Comparison of ENCODE assay signal across 8 cellular contexts in genomic region chr2:222903234-222904220, GRCh38. TPM values are rescaled to one million over a fixed set of nuclear protein-coding genes. Genes with fewer than 3 reads are reported as not detected.
DNase-seq lines count a peak whose midpoint lies in the region; ATAC-seq and TF ChIP-seq lines count a peak whose summit lies in the region.

No MANE protein-coding gene starts in this region.

- no TSS peak for BruUV-seq in IMR-90 (replicated peaks; lab: Mats Ljungman, UMichigan)

- H2AFZ ChIP-seq in IMR-90 (replicated peaks; ENCODE audit: low read length, poor library complexity), result no peak overlapping the region

- H3K36me3 ChIP-seq in IMR-90 (ENCODE audit: control insufficient read depth, insufficient read depth, low read length) (peaks cover 6% of the 10 kb centered on the region; the same call in 1 of the 2 replicates), aorta (ENCODE audit: control insufficient read depth in 1 of 2, insufficient read depth in 2 of 2, low read length in 1 of 2) (peaks cover 0 to 2% of the 10 kb centered on the region in 2 donors)

- in situ Hi-C loops in IMR-90 (cut with MboI; ENCODE audit: low sequenced_read_pairs), result loop anchor here (5.0 kb wide), 1 partner anchor 211 kb away; no protein-coding TSS in a partner anchor

- H3K27me3 Mint-ChIP-seq in memory B cell, result no peaks in the 10 kb centered on the region

- ATAC-seq in GM21529 (IDR thresholded peaks at IDR 0.05; ENCODE audit: unreplicated experiment) (peak; percentile 90), IMR-90 (ENCODE audit: low read depth) (peak; percentile 24; the same call in 1 of the 2 replicates), memory B cell (ENCODE audit: low read depth) (peak; percentile 82), aorta (ENCODE audit: low FRiP score) (peak; percentile 79)

- peak overlapping the region; percentile 20 to 40; a peak in 2 of 4 replicates for H4K8ac ChIP-seq in IMR-90 (ENCODE audit: low read depth in 2 of 2, low read length in 2 of 2)

- H2BK120ac ChIP-seq in IMR-90 (ENCODE audit: low read depth, low read length), result peak overlapping the region; percentile 30; the same call in 1 of the 2 replicates

- H3K27ac Mint-ChIP-seq in memory B cell, result no peak overlapping the region

- H3K9ac ChIP-seq in IMR-90 (ENCODE audit: low read depth, low read length), result peak overlapping the region; percentile 10; the same call in 1 of the 2 replicates

- peak overlapping the region; percentile 56 for H2BK5ac ChIP-seq in IMR-90 (ENCODE audit: low read depth, low read length, poor library complexity, severe bottlenecking)

- peak overlapping the region; percentile 14 for H3K18ac ChIP-seq in IMR-90 (ENCODE audit: low read depth, low read length)

- no peak overlapping the region for H3K4me2 ChIP-seq in IMR-90 (ENCODE audit: low read depth, low read length)

- peak overlapping the region; percentile 55 for H4K5ac ChIP-seq in IMR-90 (ENCODE audit: low read depth, low read length)

- no peak overlapping the region for H2AK9ac ChIP-seq in IMR-90 (replicated peaks; ENCODE audit: low read depth, low read length, poor library complexity)

- peaks cover 25% of the 10 kb centered on the region for H3K9me1 ChIP-seq in IMR-90 (ENCODE audit: insufficient read depth, low read length)

- H3K4me1 ChIP-seq in IMR-90 (ENCODE audit: control insufficient read depth, insufficient read depth, low read length) (peaks cover 36% of the 10 kb centered on the region), aorta (ENCODE audit: control insufficient read depth in 1 of 2, insufficient read depth in 2 of 2, low read length in 2 of 2) (peaks cover 6 to 10% of the 10 kb centered on the region in 2 donors)

- H3K79me1 ChIP-seq in IMR-90 (ENCODE audit: low read depth in 1 of 2, low read length in 2 of 2), result peaks cover 36 to 64% of the 10 kb centered on the region in 2 experiments

- H3K23ac ChIP-seq in IMR-90 (ENCODE audit: low read depth, low read length), result peak overlapping the region; percentile 13

- H3K14ac ChIP-seq in IMR-90 (replicated peaks; ENCODE audit: low read depth, low read length), result 0 out of 2 replicates have a peak overlapping the region, but pooled peaks have one; percentile 21

- H3K4me3 Mint-ChIP-seq in memory B cell, result no peak overlapping the region

- H2AK5ac ChIP-seq in IMR-90 (ENCODE audit: low read depth, low read length), result peak overlapping the region; percentile 73; the same call in 1 of the 2 replicates

- CTCF ChIA-PET in IMR-90 (lab: Yijun Ruan, JAX), result interaction anchor here (0.5 to 2.2 kb wide), 12 partner anchors 12 to 213 kb away, joined by 3 to 18 read pairs (median 5); no protein-coding TSS in a partner anchor

- no peaks in the 10 kb centered on the region for H3K9me3 Mint-ChIP-seq in memory B cell

- intact Hi-C loops in IMR-90 (cut with micrococcal nuclease) (loop anchor here (1.0 to 10.0 kb wide), 5 partner anchors 39 to 849 kb away; no protein-coding TSS in a partner anchor), aorta (cut with DNase I) (loop anchor here (5.0 kb wide), 4 partner anchors 36 to 211 kb away; partner anchors contain the start of gene ACSL3 (in 1 of the 2))

- peaks cover 10% of the 10 kb centered on the region for H3K4me1 Mint-ChIP-seq in memory B cell

- peak overlapping the region; percentile 82; the same call in 1 of the 3 replicates for H2BK15ac ChIP-seq in IMR-90 (ENCODE audit: low read depth, low read length)

- no peak overlapping the region for H3K4me3 ChIP-seq in IMR-90 (ENCODE audit: insufficient read depth, low read depth, low read length)
- no peak overlapping the region for H3K4me3 ChIP-seq in aorta (ENCODE audit: low read length in 2 of 2)

- POLR2A ChIA-PET in IMR-90 (lab: Charles Lee; ENCODE audit: unreplicated experiment), result no interaction called here

- TF ChIP-seq POLR2A in IMR-90 (IDR thresholded peaks at IDR 0.05; ENCODE audit: low read depth, low read length), result no peak

- H2BK20ac ChIP-seq in IMR-90 (ENCODE audit: low read depth, low read length), result peak overlapping the region; percentile 21; the same call in 1 of the 2 replicates

- H3K4ac ChIP-seq in IMR-90 (ENCODE audit: low read depth, low read length), result no peak overlapping the region; the same call in 1 of the 2 replicates

- no CpG with 5 or more reads among the region's 16 CpGs for WGBS in IMR-90 (ENCODE audit: extremely low coverage in 2 of 2, insufficient read length in 1 of 2), 2 experiments
- 86 to 90% methylated on average over 15 to 16 of the region's 16 CpGs for WGBS in aorta, 2 donors

- dilution Hi-C loops in IMR-90 (cut with HindIII; ENCODE audit: low sequenced_read_pairs, unreplicated experiment), result no loop called here

- no peaks in the 10 kb centered on the region for H3K27me3 ChIP-seq in IMR-90 (ENCODE audit: control insufficient read depth, insufficient read depth, low read length)
- no peaks in the 10 kb centered on the region for H3K27me3 ChIP-seq in aorta (ENCODE audit: control insufficient read depth in 1 of 2, insufficient read depth in 2 of 2, low read length in 1 of 2)

- peaks cover 40% of the 10 kb centered on the region for H4K20me1 ChIP-seq in IMR-90 (ENCODE audit: insufficient read depth, low read length)

- peak; percentile 77 for TF ChIP-seq CTCF in IMR-90 (conservative IDR thresholded peaks at IDR 0.05; ENCODE audit: low read depth, low read length)

- peak; percentile 79 for TF ChIP-seq RAD21 in IMR-90 (IDR thresholded peaks at IDR 0.05; ENCODE audit: low read length)

- DNase-seq in activated CD4-positive, alpha-beta T cell treated with anti-CD3 and anti-CD28 coated beads for 24 hours (ENCODE audit: low read depth in 2 of 2), result peak; percentile 3 to 6
- DNase-seq in activated CD4-positive, alpha-beta T cell treated with anti-CD3 and anti-CD28 coated beads for 1 hour, result no peak
- DNase-seq in IMR-90 (peak; percentile 73), SHP77 treated with DMSO at 0.1 percent for 48 hours (lab: John Stamatoyannopoulos, UW) (peak; percentile 32), dermis blood vessel endothelial cell (peak; percentile 77), memory B cell (ENCODE audit: low spot score in 2 of 2) (peak in 1 of 2 donors; percentile 29), aorta (no peak)

- H3K56ac ChIP-seq in IMR-90 (ENCODE audit: extremely low read depth, insufficient read depth, low read length), result no peak overlapping the region

- peak overlapping the region; percentile 53; the same call in 1 of the 2 replicates for H4K91ac ChIP-seq in IMR-90 (ENCODE audit: insufficient read depth, low read depth, low read length)

- H3K27ac ChIP-seq in IMR-90 (ENCODE audit: insufficient read depth, low read length), result peak overlapping the region; percentile 80; the same call in 1 of the 2 replicates
- H3K27ac ChIP-seq in aorta (ENCODE audit: low read depth in 1 of 2, low read length in 2 of 2), result peak overlapping the region in 1 of 2 donors; percentile 71

- H3K9me3 ChIP-seq in IMR-90 (ENCODE audit: control insufficient read depth, insufficient read depth, low read length), result no peaks in the 10 kb centered on the region
- H3K9me3 ChIP-seq in aorta (ENCODE audit: control insufficient read depth, low read length), result no peaks in the 10 kb centered on the region

- peaks cover 13% of the 10 kb centered on the region for H3K36me3 Mint-ChIP-seq in memory B cell

TF ChIP-seq in IMR-90, 13 proteins besides CTCF, POLR2A, EP300 and RAD21:
- TF ChIP-seq CHD1 (IDR thresholded peaks at IDR 0.05; ENCODE audit: low read depth, low read length), result no peak
- TF ChIP-seq ELK1 (IDR thresholded peaks at IDR 0.05; ENCODE audit: borderline replicate concordance, low read depth, low read length), result no peak
- TF ChIP-seq RFX5 (IDR thresholded peaks at IDR 0.05; ENCODE audit: low read depth, low read length), result no peak
- TF ChIP-seq SMC3 (IDR thresholded peaks at IDR 0.05; ENCODE audit: low read depth, low read length), result peak; percentile 66
- no peak for TF ChIP-seq FOS (IDR thresholded peaks at IDR 0.05; ENCODE audit: low read depth, low read length)
- no peak for TF ChIP-seq MXI1 (IDR thresholded peaks at IDR 0.05; ENCODE audit: borderline replicate concordance, low read depth, low read length)
- no peak for TF ChIP-seq RCOR1 (IDR thresholded peaks at IDR 0.05; ENCODE audit: insufficient replicate concordance, low read length)
- no peak for TF ChIP-seq MAZ (IDR thresholded peaks at IDR 0.05; ENCODE audit: borderline replicate concordance, low read depth, low read length)
- no peak for TF ChIP-seq USF2 (IDR thresholded peaks at IDR 0.05; ENCODE audit: low read depth, low read length)

RNA-seq across cellular contexts. Expression of gene ACSL3, which starts 42.7 kb away (rescaled TPM):
- total RNA-seq in IMR-90 (2012; rRNA removed) (84.2 and 96.4 TPM in 2 replicates), dermis blood vessel endothelial cell (125 and 137 TPM in 2 replicates), aorta (10 to 100 TPM; 66.5 to 69.0 TPM)
- polyA plus RNA-seq in IMR-90 (2012; rRNA removed) (29.2 and 31.0 TPM in 2 replicates), aorta (10 to 100 TPM; 14.0 to 39.4 TPM)
- 15.5 and 19.7 TPM in 2 replicates for polyA plus RNA-seq in IMR-90 (2012; cell fraction: cytosol; rRNA removed)
- 8.8 and 31.8 TPM in 2 replicates for polyA plus RNA-seq in IMR-90 (2012; cell fraction: nucleus; rRNA removed; ENCODE audit: low replicate concordance)

Comparison
In these comparisons a context has a peak if more than half of its experiments do, and no peak if none do; other contexts are left out.
1. DNase-seq: peak in activated CD4-positive, alpha-beta T cell treated with anti-CD3 and anti-CD28 coated beads for 24 hours (2 of 2), IMR-90 (single experiment), SHP77 treated with DMSO at 0.1 percent for 48 hours (single experiment) and dermis blood vessel endothelial cell (single experiment); none in activated CD4-positive, alpha-beta T cell treated with anti-CD3 and anti-CD28 coated beads for 1 hour (single experiment) and aorta (0 of 2).
2. ATAC-seq: peak in every context shown above with its lines; median percentile 90 in GM21529; 82 in memory B cell; 79 in aorta; 24 in IMR-90.